ENCODE assay signal across 1 cellular context in the genomic region with DNA sequence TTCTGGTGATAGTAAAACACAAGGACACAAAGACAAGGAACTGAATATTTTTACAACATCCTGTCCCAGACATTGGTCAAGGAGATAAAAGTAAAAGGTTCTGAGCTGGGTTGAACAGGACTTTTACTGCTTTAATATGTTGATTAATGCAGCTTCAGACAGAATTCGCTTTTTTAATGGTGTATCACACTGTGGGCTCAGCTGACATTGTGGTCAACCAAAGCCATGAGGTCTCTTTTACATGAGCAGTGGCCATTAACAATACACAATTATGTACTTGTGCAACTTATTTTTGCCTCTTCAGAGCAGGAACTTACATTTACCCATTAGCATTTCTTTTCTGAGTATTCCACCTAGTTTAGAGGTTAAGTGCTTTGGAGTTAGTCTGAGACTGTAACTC.
TF ChIP-seq lines count a peak whose summit lies in the region.

No MANE protein-coding gene starts in this region.

TF ChIP-seq in K562, 482 proteins besides CTCF, POLR2A, EP300 and RAD21:
- TF ChIP-seq ZFX (CRISPR knock-in tag; IDR thresholded peaks at IDR 0.05) (no peak), HDAC2 (IDR thresholded peaks at IDR 0.05) (no peak), STAT5A (IDR thresholded peaks at IDR 0.05; ENCODE audit: borderline replicate concordance, low read length) (no peak)
- TF ChIP-seq, protein P1, sequence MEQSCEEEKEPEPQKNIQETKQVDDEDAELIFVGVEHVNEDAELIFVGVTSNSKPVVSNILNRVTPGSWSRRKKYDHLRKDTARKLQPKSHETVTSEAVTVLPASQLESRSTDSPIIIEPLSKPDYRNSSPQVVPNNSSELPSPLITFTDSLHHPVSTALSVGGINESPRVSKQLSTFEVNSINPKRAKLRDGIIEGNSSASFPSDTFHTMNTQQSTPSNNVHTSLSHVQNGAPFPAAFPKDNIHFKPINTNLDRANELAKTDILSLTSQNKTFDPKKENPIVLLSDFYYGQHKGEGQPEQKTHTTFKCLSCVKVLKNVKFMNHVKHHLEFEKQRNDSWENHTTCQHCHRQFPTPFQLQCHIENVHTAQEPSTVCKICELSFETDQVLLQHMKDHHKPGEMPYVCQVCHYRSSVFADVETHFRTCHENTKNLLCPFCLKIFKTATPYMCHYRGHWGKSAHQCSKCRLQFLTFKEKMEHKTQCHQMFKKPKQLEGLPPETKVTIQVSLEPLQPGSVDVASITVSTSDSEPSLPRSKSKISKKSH (CRISPR knock-in tag; IDR thresholded peaks at IDR 0.05) = no peak
- TF ChIP-seq, protein P2, sequence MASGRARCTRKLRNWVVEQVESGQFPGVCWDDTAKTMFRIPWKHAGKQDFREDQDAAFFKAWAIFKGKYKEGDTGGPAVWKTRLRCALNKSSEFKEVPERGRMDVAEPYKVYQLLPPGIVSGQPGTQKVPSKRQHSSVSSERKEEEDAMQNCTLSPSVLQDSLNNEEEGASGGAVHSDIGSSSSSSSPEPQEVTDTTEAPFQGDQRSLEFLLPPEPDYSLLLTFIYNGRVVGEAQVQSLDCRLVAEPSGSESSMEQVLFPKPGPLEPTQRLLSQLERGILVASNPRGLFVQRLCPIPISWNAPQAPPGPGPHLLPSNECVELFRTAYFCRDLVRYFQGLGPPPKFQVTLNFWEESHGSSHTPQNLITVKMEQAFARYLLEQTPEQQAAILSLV (tag; IDR thresholded peaks at IDR 0.05) = no peak
